In genomic region chr10:70551491-70551890, GRCh38 we compare ENCODE assay signal across 31 cellular contexts. TPM values are rescaled to one million over a fixed set of nuclear protein-coding genes. Genes with fewer than 3 reads are reported as not detected.
DNase-seq lines count a peak whose midpoint lies in the region; ATAC-seq, FAIRE-seq and TF ChIP-seq lines count a peak whose summit lies in the region.
"Had no signal": no experiment of that assay in that cellular context is flagged by ENCODE, and none has a peak within 500 bp of the region (broad histone marks: within the 10 kb centered on the region; RNA-seq: fewer than 3 reads in every experiment).

No MANE protein-coding gene starts in this region.

- H3K4me3 Mint-ChIP-seq in osteocyte (ENCODE audit: unreplicated experiment), result no peak overlapping the region
- H3K4me3 Mint-ChIP-seq: activated naive CD4-positive, alpha-beta T cell treated with anti-CD3 and anti-CD28 coated beads for 36 hours; activated T-helper 1 cell treated with anti-CD3 and anti-CD28 coated beads, Interleukin-12 subunit alpha, Interleukin-12 subunit beta, Interleukin-2, Interleukin-4 antibody, amounts not matched to agents 30 ng/mL and 10 ng/mL and 1 ng/mL, durations not matched to agents 14 hours and 24 hours and 36 hours; H9 had no signal

- no peaks in the 10 kb centered on the region for H3K27me3 Mint-ChIP-seq in osteocyte (ENCODE audit: unreplicated experiment)

- FAIRE-seq in GM12891 (lab: Jason Lieb, UNC), result no peak
- FAIRE-seq: RCC 7860 had no signal

- H3K27ac Mint-ChIP-seq in osteocyte (ENCODE audit: unreplicated experiment), result peak overlapping the region; percentile 79
- H3K27ac Mint-ChIP-seq: activated naive CD4-positive, alpha-beta T cell treated with anti-CD3 and anti-CD28 coated beads for 36 hours; activated T-helper 1 cell treated with anti-CD3 and anti-CD28 coated beads, Interleukin-12 subunit alpha, Interleukin-12 subunit beta, Interleukin-2, Interleukin-4 antibody, amounts not matched to agents 30 ng/mL and 10 ng/mL and 1 ng/mL, durations not matched to agents 14 hours and 24 hours and 36 hours had no signal

- TF ChIP-seq CTCF in A673 (conservative IDR thresholded peaks at IDR 0.05; ENCODE audit: low read depth, low read length) (peak; percentile 28; the same call in 1 of the 2 replicates), PC-3 (conservative IDR thresholded peaks at IDR 0.05; ENCODE audit: low read depth, low read length) (peak; percentile 45), fibroblast of lung (conservative IDR thresholded peaks at IDR 0.05 in 1 of 2, IDR thresholded peaks at IDR 0.05 in 1 of 2; ENCODE audit: low read depth in 1 of 2, low read length in 2 of 2) (no peak), osteocyte (IDR thresholded peaks at IDR 0.05) (no peak)

- no peaks in the 10 kb centered on the region for H3K79me2 ChIP-seq in PC-3 (ENCODE audit: low read length)
- no peaks in the 10 kb centered on the region for H3K79me2 ChIP-seq in fibroblast of lung (ENCODE audit: control insufficient read depth, insufficient read depth, low read length)
- H3K79me2 ChIP-seq: parathyroid adenoma had no signal

- POLR2A ChIA-PET in A673 (lab: Charles Lee; ENCODE audit: low non-redundant PET), result no interaction called here
- POLR2A ChIA-PET in PC-3 (lab: Charles Lee; ENCODE audit: unreplicated experiment), result interaction anchor here (0.6 kb wide), 1 partner anchor 566 kb away, joined by 6 read pairs; no protein-coding TSS in a partner anchor

- DNase-seq in A673 (ENCODE audit: low spot score) (peak; percentile 79), PC-3 (no peak), fibroblast of lung (ENCODE audit: low read depth in 2 of 2) (no peak), osteocyte (ENCODE audit: extremely low spot score, unreplicated experiment) (no peak), ureter (ENCODE audit: low spot score) (no peak), GM12891 (ENCODE audit: insufficient read length, low spot score) (no peak), NCI-H774 (lab: John Stamatoyannopoulos, UW) (no peak)
- DNase-seq: activated CD4-positive, alpha-beta T cell treated with anti-CD3 and anti-CD28 coated beads, Interleukin-2, amount 50 U/mL, for 48 hours; activated naive CD4-positive, alpha-beta T cell treated with anti-CD3 and anti-CD28 coated beads for 36 hours; dermis blood vessel endothelial cell; H9; KBM-7; MG63; NCI-H2029 treated with DMSO at 0.1 percent for 48 hours; NCI-H2227 treated with DMSO at 0.1 percent for 48 hours; NCI-H69; stimulated activated CD4-positive, alpha-beta T cell treated with anti-CD3 and anti-CD28 coated beads, Interleukin-15, amount 100 ng/mL, for 24 hours; stimulated activated naive CD4-positive, alpha-beta T cell; T-helper 1 cell had no signal

- H3K27me3 ChIP-seq in A673 (replicated peaks; ENCODE audit: insufficient read depth, low read depth, low read length, poor library complexity), result no peaks in the 10 kb centered on the region
- no peaks in the 10 kb centered on the region for H3K27me3 ChIP-seq in PC-3 (ENCODE audit: low read length)
- no peaks in the 10 kb centered on the region for H3K27me3 ChIP-seq in fibroblast of lung (ENCODE audit: control insufficient read depth, insufficient read depth, low read length)
- H3K27me3 ChIP-seq: BLaER1 treated with 17β-estradiol and CSF1 and Interleukin-3, amounts not matched to agents 10 nM and 100 nM; cardiac muscle cell; esophagus muscularis mucosa; gastroesophageal sphincter; MG63 had no signal

- H3K27ac ChIP-seq in A673 (ENCODE audit: low read depth, low read length, poor library complexity, severe bottlenecking) (peak overlapping the region; percentile 57), PC-3 (ENCODE audit: low read length) (no peak overlapping the region), fibroblast of lung (ENCODE audit: insufficient read depth, low read length) (peak overlapping the region; percentile 18)
- H3K27ac ChIP-seq: cardiac muscle cell, parathyroid adenoma had no signal

- H4K20me1 ChIP-seq in PC-3 (ENCODE audit: low read length) (no peaks in the 10 kb centered on the region), fibroblast of lung (ENCODE audit: control insufficient read depth, extremely low read depth, insufficient read depth, low read length) (no peaks in the 10 kb centered on the region)

- CTCF ChIA-PET in A673 (lab: Charles Lee), result interaction anchor here (0.7 to 1.1 kb wide), 2 partner anchors 207 to 330 kb away, joined by 3 to 4 read pairs; no protein-coding TSS in a partner anchor
- CTCF ChIA-PET in PC-3 (lab: Charles Lee), result interaction anchor here (0.6 to 1.1 kb wide), 3 partner anchors 9 to 146 kb away, joined by 3 to 4 read pairs (median 3); no protein-coding TSS in a partner anchor

- no peaks in the 10 kb centered on the region for H3K36me3 Mint-ChIP-seq in osteocyte (ENCODE audit: unreplicated experiment)

- no peak overlapping the region for H2AFZ ChIP-seq in PC-3 (ENCODE audit: low read length)
- H2AFZ ChIP-seq in fibroblast of lung (ENCODE audit: low read length), result no peak overlapping the region
- H2AFZ ChIP-seq: parathyroid adenoma had no signal

- no peaks in the 10 kb centered on the region for H3F3A ChIP-seq in PC-3 (ENCODE audit: low read length, unreplicated experiment)

- no peaks in the 10 kb centered on the region for H3K9me3 Mint-ChIP-seq in osteocyte (ENCODE audit: unreplicated experiment)
- H3K9me3 Mint-ChIP-seq: activated naive CD4-positive, alpha-beta T cell treated with anti-CD3 and anti-CD28 coated beads for 36 hours; activated T-helper 1 cell treated with anti-CD3 and anti-CD28 coated beads, Interleukin-12 subunit alpha, Interleukin-12 subunit beta, Interleukin-2, Interleukin-4 antibody, amounts not matched to agents 30 ng/mL and 10 ng/mL and 1 ng/mL, durations not matched to agents 14 hours and 24 hours and 36 hours; H9 had no signal

- H3K9me3 ChIP-seq in A673 (ENCODE audit: low read depth, low read length, poor library complexity, severe bottlenecking) (no peaks in the 10 kb centered on the region), PC-3 (ENCODE audit: low read length) (no peaks in the 10 kb centered on the region), fibroblast of lung (ENCODE audit: control insufficient read depth, insufficient read depth, low read depth, low read length) (no peaks in the 10 kb centered on the region)
- H3K9me3 ChIP-seq: BLaER1 treated with 17β-estradiol and CSF1 and Interleukin-3, amounts not matched to agents 10 nM and 100 nM; esophagus muscularis mucosa; gastroesophageal sphincter; MG63; mucosa of descending colon had no signal

- H3K9me2 ChIP-seq in PC-3 (replicated peaks; ENCODE audit: low read length), result no peaks in the 10 kb centered on the region

- ATAC-seq in PC-3 (no peak), HG03432 (IDR thresholded peaks at IDR 0.05; ENCODE audit: unreplicated experiment) (no peak)

- H3K9ac ChIP-seq in PC-3 (ENCODE audit: low read length) (no peak overlapping the region), fibroblast of lung (ENCODE audit: insufficient read depth, low read length) (no peak overlapping the region)
- H3K9ac ChIP-seq: parathyroid adenoma had no signal

- H3K4me1 Mint-ChIP-seq in osteocyte (ENCODE audit: unreplicated experiment), result peaks cover 24% of the 10 kb centered on the region

- no peak for TF ChIP-seq POLR2A in GM12891 (IDR thresholded peaks at IDR 0.05; ENCODE audit: low read depth, low read length)

- peaks cover 31% of the 10 kb centered on the region for H3K4me1 ChIP-seq in A673 (ENCODE audit: insufficient read depth, low read length, poor library complexity, severe bottlenecking)
- no peaks in the 10 kb centered on the region for H3K4me1 ChIP-seq in PC-3 (ENCODE audit: insufficient read depth, low read length)
- H3K4me1 ChIP-seq in fibroblast of lung (ENCODE audit: control insufficient read depth, extremely low read depth, insufficient read depth, low read length), result peaks cover 11% of the 10 kb centered on the region
- H3K4me1 ChIP-seq: parathyroid adenoma had no signal

- H3K4me2 ChIP-seq in PC-3 (ENCODE audit: low read length) (no peak overlapping the region), fibroblast of lung (ENCODE audit: extremely low read depth, insufficient read depth, low read length) (no peak overlapping the region)

- no peaks in the 10 kb centered on the region for H3K36me3 ChIP-seq in A673 (ENCODE audit: insufficient read depth, low read length, poor library complexity, severe bottlenecking)
- no peaks in the 10 kb centered on the region for H3K36me3 ChIP-seq in PC-3 (ENCODE audit: low read depth, low read length)
- H3K36me3 ChIP-seq in fibroblast of lung (ENCODE audit: control insufficient read depth, insufficient read depth, low read length), result no peaks in the 10 kb centered on the region
- H3K36me3 ChIP-seq: cardiac muscle cell had no signal

- intact Hi-C loops in A673 (cut with micrococcal nuclease; ENCODE audit: unreplicated experiment), result loop anchor here (10.0 kb wide), 2 partner anchors 123 to 733 kb away; partner anchors contain the start of gene ADAMTS14
- intact Hi-C loops in PC-3 (cut with micrococcal nuclease), result no loop called here

- H3K4me3 ChIP-seq in A673 (ENCODE audit: low read depth, low read length, poor library complexity, severe bottlenecking) (no peak overlapping the region), PC-3 (ENCODE audit: low read length) (no peak overlapping the region), fibroblast of lung (replicated peaks in 1 of 4; ENCODE audit: control extremely low read depth in 1 of 4, insufficient read depth in 1 of 4, low read depth in 3 of 4, low read length in 4 of 4) (no peak overlapping the region)
- H3K4me3 ChIP-seq: BLaER1 treated with 17β-estradiol and CSF1 and Interleukin-3, amounts not matched to agents 10 nM and 100 nM; cardiac muscle cell; esophagus muscularis mucosa; gastroesophageal sphincter; MG63; mucosa of descending colon had no signal

- BruUV-seq in A673 (replicated peaks; lab: Mats Ljungman, UMichigan) (no TSS peak), PC-3 (replicated peaks; lab: Mats Ljungman, UMichigan) (no TSS peak)

TF ChIP-seq in GM12891, 5 proteins besides CTCF, POLR2A, EP300 and RAD21:
- TF ChIP-seq POU2F2 (IDR thresholded peaks at IDR 0.05; ENCODE audit: low read depth, low read length) (no peak), SPI1 (IDR thresholded peaks at IDR 0.05; ENCODE audit: low read depth, low read length) (no peak), TAF1 (IDR thresholded peaks at IDR 0.05; ENCODE audit: low read depth, low read length) (no peak), POLR2AphosphoS5 (IDR thresholded peaks at IDR 0.05; ENCODE audit: low read depth, low read length) (no peak), PAX5 (IDR thresholded peaks at IDR 0.05; ENCODE audit: insufficient read depth, low read length, severe bottlenecking) (no peak)
TF ChIP-seq in GM12891: peak in this region for 0.

RNA-seq across cellular contexts. Expression of gene PRF1, which starts 51.0 kb away (rescaled TPM):
- total RNA-seq in A673 (2021) (not detected in 2 replicates), PC-3 (2014; rRNA removed) (not detected in 2 replicates), fibroblast of lung (not detected in 2 replicates), osteocyte (not detected in 2 replicates), ureter (4.1 TPM)
- not detected in 2 replicates for polyA plus RNA-seq in fibroblast of lung
- not detected in 2 replicates for polyA plus RNA-seq in fibroblast of lung (2012)
- not detected in 2 replicates for polyA minus RNA-seq in fibroblast of lung (ENCODE audit: low replicate concordance)
- 13.2 TPM for polyA plus RNA-seq in GM12891 (2012; ENCODE audit: low read depth, missing spikeins)
- total RNA-seq: cardiac muscle cell, dermis blood vessel endothelial cell, G401, H9, SK-MEL-5 had no signal
- polyA plus RNA-seq: cardiac muscle cell, neural cell had no signal

Comparison
In these comparisons a context has a peak if more than half of its experiments do, and no peak if none do; other contexts are left out.
1. CTCF ChIP-seq: peak in A673 (single experiment) and PC-3 (single experiment); none in fibroblast of lung (0 of 2) and osteocyte (single experiment).